In the genomic region with DNA sequence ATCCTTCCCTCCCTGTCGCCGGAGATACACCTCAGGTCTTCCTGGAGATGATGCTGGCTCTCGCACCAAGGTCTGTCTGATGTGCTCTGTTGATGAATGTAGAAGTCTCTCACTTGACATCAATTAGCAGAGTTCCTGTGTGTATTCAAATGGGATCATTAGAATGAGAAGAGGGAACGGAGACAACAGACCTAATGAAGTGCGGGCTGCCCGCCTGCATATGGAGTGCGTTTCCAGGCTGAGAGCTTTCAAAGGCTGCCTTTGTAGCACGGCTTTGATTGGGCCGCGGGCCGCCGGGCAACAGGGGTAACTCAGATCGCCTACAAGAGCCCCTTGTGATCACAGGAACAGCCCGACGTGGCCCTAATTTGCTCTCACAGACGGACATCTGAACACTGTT, we compare ENCODE assay signal across 1 cellular context.
TF ChIP-seq lines count a peak whose summit lies in the region.

No MANE protein-coding gene starts in this region.

TF ChIP-seq in WTC11, 78 proteins besides CTCF, POLR2A, EP300 and RAD21 (continued from another document):
- TF ChIP-seq, protein P1, sequence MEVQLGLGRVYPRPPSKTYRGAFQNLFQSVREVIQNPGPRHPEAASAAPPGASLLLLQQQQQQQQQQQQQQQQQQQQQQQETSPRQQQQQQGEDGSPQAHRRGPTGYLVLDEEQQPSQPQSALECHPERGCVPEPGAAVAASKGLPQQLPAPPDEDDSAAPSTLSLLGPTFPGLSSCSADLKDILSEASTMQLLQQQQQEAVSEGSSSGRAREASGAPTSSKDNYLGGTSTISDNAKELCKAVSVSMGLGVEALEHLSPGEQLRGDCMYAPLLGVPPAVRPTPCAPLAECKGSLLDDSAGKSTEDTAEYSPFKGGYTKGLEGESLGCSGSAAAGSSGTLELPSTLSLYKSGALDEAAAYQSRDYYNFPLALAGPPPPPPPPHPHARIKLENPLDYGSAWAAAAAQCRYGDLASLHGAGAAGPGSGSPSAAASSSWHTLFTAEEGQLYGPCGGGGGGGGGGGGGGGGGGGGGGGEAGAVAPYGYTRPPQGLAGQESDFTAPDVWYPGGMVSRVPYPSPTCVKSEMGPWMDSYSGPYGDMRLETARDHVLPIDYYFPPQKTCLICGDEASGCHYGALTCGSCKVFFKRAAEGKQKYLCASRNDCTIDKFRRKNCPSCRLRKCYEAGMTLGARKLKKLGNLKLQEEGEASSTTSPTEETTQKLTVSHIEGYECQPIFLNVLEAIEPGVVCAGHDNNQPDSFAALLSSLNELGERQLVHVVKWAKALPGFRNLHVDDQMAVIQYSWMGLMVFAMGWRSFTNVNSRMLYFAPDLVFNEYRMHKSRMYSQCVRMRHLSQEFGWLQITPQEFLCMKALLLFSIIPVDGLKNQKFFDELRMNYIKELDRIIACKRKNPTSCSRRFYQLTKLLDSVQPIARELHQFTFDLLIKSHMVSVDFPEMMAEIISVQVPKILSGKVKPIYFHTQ (CRISPR knock-in tag; IDR thresholded peaks at IDR 0.05) = no peak
- TF ChIP-seq TCF7 (CRISPR knock-in tag; IDR thresholded peaks at IDR 0.05; ENCODE audit: low read depth) (no peak), ZNF671 (CRISPR knock-in tag; IDR thresholded peaks at IDR 0.05) (no peak), SOX15 (CRISPR knock-in tag; IDR thresholded peaks at IDR 0.05) (no peak)
